9 cellular contexts compared by ENCODE assay signal in genomic region chr2:160408575-160409291, GRCh38.
DNase-seq lines count a peak whose midpoint lies in the region; ATAC-seq and TF ChIP-seq lines count a peak whose summit lies in the region.
"Had no signal": no experiment of that assay in that cellular context is flagged by ENCODE, and none has a peak within 500 bp of the region (broad histone marks: within the 10 kb centered on the region; RNA-seq: fewer than 3 reads in every experiment).

No MANE protein-coding gene starts in this region.

- no peak for TF ChIP-seq POLR2A in prostate gland (IDR thresholded peaks at IDR 0.05)

- H3K27me3 ChIP-seq in prostate gland (replicated peaks; ENCODE audit: insufficient read depth), result no peaks in the 10 kb centered on the region

- H3K27ac ChIP-seq in prostate gland, result peak overlapping the region; percentile 59 to 85

- H3K4me1 ChIP-seq in prostate gland (replicated peaks), result no peaks in the 10 kb centered on the region

- no peak for ATAC-seq in HG02588 (IDR thresholded peaks at IDR 0.05; ENCODE audit: unreplicated experiment)

- WGBS in prostate gland, result 56% methylated on average over 16 of the region's 16 CpGs

- H3K4me3 ChIP-seq in WI38 (ENCODE audit: low read depth, low read length), result peak overlapping the region; percentile 57
- peak overlapping the region; percentile 44 to 51 for H3K4me3 ChIP-seq in foreskin fibroblast (ENCODE audit: low read depth in 1 of 2, low read length in 2 of 2)
- H3K4me3 ChIP-seq in prostate gland, result no peak overlapping the region

- no peaks in the 10 kb centered on the region for H3K9me3 ChIP-seq in prostate gland

- TF ChIP-seq CTCF in WI38 (IDR thresholded peaks at IDR 0.05; ENCODE audit: low read depth, low read length) (no peak), foreskin fibroblast (IDR thresholded peaks at IDR 0.05; ENCODE audit: low read depth, low read length) (no peak), prostate gland (IDR thresholded peaks at IDR 0.05) (no peak)

- intact Hi-C loops in prostate gland (cut with DNase I), result loop anchor here (5.0 kb wide), 2 partner anchors 84 to 136 kb away; partner anchors contain the start of gene RBMS1

- no peaks in the 10 kb centered on the region for H3K36me3 ChIP-seq in prostate gland

- DNase-seq in EH (ENCODE audit: low read depth), result peak; percentile 43
- DNase-seq in foreskin fibroblast, result peak in 1 of 2 donors; percentile 56
- DNase-seq in prostate gland (ENCODE audit: low spot score), result no peak
- no peak for DNase-seq in GF-D8 (lab: John Stamatoyannopoulos, UW)
- DNase-seq in NCI-H1694 (lab: John Stamatoyannopoulos, UW), result no peak
- DNase-seq in NCI-H524 treated with DMSO at 0.1 percent for 48 hours (lab: John Stamatoyannopoulos, UW), result no peak
- DNase-seq: NCI-H446 treated with DMSO at 0.1 percent for 48 hours had no signal

Comparison
In these comparisons a context has a peak if more than half of its experiments do, and no peak if none do; other contexts are left out.
1. H3K4me3 ChIP-seq: peak in WI38 (single experiment) and foreskin fibroblast (2 of 2); none in prostate gland (0 of 2).